ENCODE assay signal across 10 cellular contexts in the genomic region with DNA sequence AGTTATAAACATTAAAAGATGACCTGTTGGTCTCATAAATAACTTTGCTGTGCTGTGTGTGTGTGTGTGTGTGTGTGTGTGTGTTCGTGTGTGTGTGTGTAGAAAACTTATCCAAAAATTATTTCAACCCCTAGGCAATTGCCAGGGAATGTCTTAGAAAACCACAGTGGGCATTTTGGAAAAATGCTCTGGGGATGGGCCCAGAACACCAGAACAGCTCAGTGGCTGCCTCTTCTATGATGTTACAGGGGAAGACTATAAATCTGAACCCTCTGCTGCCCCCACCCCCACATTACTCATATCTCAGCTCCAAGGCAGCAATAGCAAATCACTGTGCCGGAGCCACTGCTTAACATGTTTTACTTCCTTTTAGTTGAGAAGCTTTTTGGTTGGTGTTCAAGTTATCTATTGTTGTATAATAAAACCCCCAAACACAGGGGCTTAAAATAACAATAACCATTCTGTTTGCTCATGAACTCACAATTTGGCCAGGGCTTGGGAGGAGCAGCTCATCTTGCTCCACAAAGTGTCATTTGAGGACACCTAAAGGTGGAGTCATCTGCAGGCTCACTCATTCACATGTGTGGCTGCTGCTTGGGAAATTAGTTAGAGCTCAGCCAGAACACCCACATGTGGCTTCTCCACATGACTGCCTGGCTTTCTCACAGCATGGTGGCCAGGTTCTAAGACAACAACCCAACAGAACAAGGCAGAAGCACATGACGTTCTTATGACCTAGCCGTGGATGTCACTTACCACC. TPM values are rescaled to one million over a fixed set of nuclear protein-coding genes. Genes with fewer than 3 reads are reported as not detected.
DNase-seq lines count a peak whose midpoint lies in the region; ATAC-seq and TF ChIP-seq lines count a peak whose summit lies in the region.
"Had no signal": no experiment of that assay in that cellular context is flagged by ENCODE, and none has a peak within 500 bp of the region (broad histone marks: within the 10 kb centered on the region; RNA-seq: fewer than 3 reads in every experiment).

No MANE protein-coding gene starts in this region.

- peaks cover 31% of the 10 kb centered on the region for H3K4me1 ChIP-seq in IMR-90 (ENCODE audit: control insufficient read depth, insufficient read depth, low read length)
- H3K4me1 ChIP-seq in esophagus muscularis mucosa = peaks cover 0 to 4% (median 0%) of the 10 kb centered on the region in 4 donors
- peaks cover 14% of the 10 kb centered on the region for H3K4me1 ChIP-seq in suprapubic skin
- H3K4me1 ChIP-seq in right lobe of liver = no peaks in the 10 kb centered on the region

- H2AK5ac ChIP-seq in IMR-90 (ENCODE audit: low read depth, low read length) = peak overlapping the region; percentile 96

- POLR2A ChIA-PET in activated CD4-positive, alpha-beta memory T cell treated with anti-CD3 and anti-CD28 coated beads for 36 hours (lab: Charles Lee) = no interaction called here
- POLR2A ChIA-PET in activated CD4-positive, alpha-beta memory T cell treated with anti-CD3 and anti-CD28 coated beads, Interleukin-2, amount 10 ng/mL, durations not matched to agents 7 days and 5 days (lab: Charles Lee) = no interaction called here
- POLR2A ChIA-PET in IMR-90 (lab: Charles Lee; ENCODE audit: unreplicated experiment) = interaction anchor here (0.8 to 0.9 kb wide), 2 partner anchors 44 to 53 kb away, joined by 3 to 4 read pairs; no protein-coding TSS in a partner anchor

- peak overlapping the region; percentile 96 for H2BK5ac ChIP-seq in IMR-90 (ENCODE audit: low read depth, low read length, poor library complexity, severe bottlenecking)

- H3K9me3 Mint-ChIP-seq in activated CD4-positive, alpha-beta memory T cell treated with anti-CD3 and anti-CD28 coated beads for 36 hours = no peaks in the 10 kb centered on the region
- H3K9me3 Mint-ChIP-seq in activated CD4-positive, alpha-beta memory T cell treated with anti-CD3 and anti-CD28 coated beads, Interleukin-2, amount 10 ng/mL, durations not matched to agents 7 days and 5 days = no peaks in the 10 kb centered on the region
- H3K9me3 Mint-ChIP-seq: CD8-positive, alpha-beta T cell had no signal

- H3K4me3 Mint-ChIP-seq in activated CD4-positive, alpha-beta memory T cell treated with anti-CD3 and anti-CD28 coated beads for 36 hours = no peak overlapping the region
- H3K4me3 Mint-ChIP-seq in activated CD4-positive, alpha-beta memory T cell treated with anti-CD3 and anti-CD28 coated beads, Interleukin-2, amount 10 ng/mL, durations not matched to agents 7 days and 5 days = no peak overlapping the region
- H3K4me3 Mint-ChIP-seq: CD8-positive, alpha-beta T cell had no signal

- H2AFZ ChIP-seq in IMR-90 (replicated peaks; ENCODE audit: low read length, poor library complexity) = peak overlapping the region; percentile 56

- H2BK20ac ChIP-seq in IMR-90 (ENCODE audit: low read depth, low read length) = peak overlapping the region; percentile 100

- no peak for TF ChIP-seq EP300 in esophagus muscularis mucosa (IDR thresholded peaks at IDR 0.05)
- TF ChIP-seq EP300 in suprapubic skin (IDR thresholded peaks at IDR 0.05) = no peak

- CTCF ChIA-PET in activated CD4-positive, alpha-beta memory T cell treated with anti-CD3 and anti-CD28 coated beads for 36 hours (lab: Charles Lee) = interaction anchor here (0.8 kb wide), 1 partner anchor 57 kb away, joined by 6 read pairs; no protein-coding TSS in a partner anchor
- CTCF ChIA-PET in activated CD4-positive, alpha-beta memory T cell treated with anti-CD3 and anti-CD28 coated beads, Interleukin-2, amount 10 ng/mL, durations not matched to agents 7 days and 5 days (lab: Charles Lee) = no interaction called here
- CTCF ChIA-PET in IMR-90 (lab: Yijun Ruan, JAX) = interaction anchor here (1.1 kb wide), 2 partner anchors 59 to 122 kb away, joined by 3 read pairs; no protein-coding TSS in a partner anchor

- H3K27me3 ChIP-seq in IMR-90 (ENCODE audit: control insufficient read depth, insufficient read depth, low read length) = no peaks in the 10 kb centered on the region
- no peaks in the 10 kb centered on the region for H3K27me3 ChIP-seq in esophagus muscularis mucosa
- H3K27me3 ChIP-seq in suprapubic skin = no peaks in the 10 kb centered on the region
- no peaks in the 10 kb centered on the region for H3K27me3 ChIP-seq in right lobe of liver

- H4K5ac ChIP-seq in IMR-90 (ENCODE audit: low read depth, low read length) = peak overlapping the region; percentile 83

- no peak overlapping the region for H3K27ac Mint-ChIP-seq in activated CD4-positive, alpha-beta memory T cell treated with anti-CD3 and anti-CD28 coated beads for 36 hours
- H3K27ac Mint-ChIP-seq in activated CD4-positive, alpha-beta memory T cell treated with anti-CD3 and anti-CD28 coated beads, Interleukin-2, amount 10 ng/mL, durations not matched to agents 7 days and 5 days = no peak overlapping the region
- H3K27ac Mint-ChIP-seq: CD8-positive, alpha-beta T cell had no signal

- peak overlapping the region; percentile 100 for H2BK120ac ChIP-seq in IMR-90 (ENCODE audit: low read depth, low read length)

- H3K9me3 ChIP-seq in IMR-90 (ENCODE audit: control insufficient read depth, insufficient read depth, low read length) (no peaks in the 10 kb centered on the region), esophagus muscularis mucosa (no peaks in the 10 kb centered on the region), suprapubic skin (no peaks in the 10 kb centered on the region), right lobe of liver (no peaks in the 10 kb centered on the region)

- H3K56ac ChIP-seq in IMR-90 (ENCODE audit: extremely low read depth, insufficient read depth, low read length) = peak overlapping the region; percentile 68; the same call in 1 of the 2 replicates

- peak overlapping the region; percentile 99 for H3K23ac ChIP-seq in IMR-90 (ENCODE audit: low read depth, low read length)

- peak overlapping the region; percentile 92 for H2BK15ac ChIP-seq in IMR-90 (ENCODE audit: low read depth, low read length)

- TF ChIP-seq CTCF in IMR-90 (conservative IDR thresholded peaks at IDR 0.05; ENCODE audit: low read depth, low read length) (no peak), esophagus muscularis mucosa (IDR thresholded peaks at IDR 0.05) (no peak), suprapubic skin (IDR thresholded peaks at IDR 0.05) (no peak), right lobe of liver (IDR thresholded peaks at IDR 0.05) (no peak)

- H3K27ac ChIP-seq in IMR-90 (ENCODE audit: insufficient read depth, low read length) = peak overlapping the region; percentile 73
- no peak overlapping the region for H3K27ac ChIP-seq in esophagus muscularis mucosa (replicated peaks in 1 of 4)
- H3K27ac ChIP-seq in suprapubic skin = peak overlapping the region; percentile 48
- H3K27ac ChIP-seq in right lobe of liver = no peak overlapping the region

- H4K8ac ChIP-seq in IMR-90 (ENCODE audit: low read depth in 2 of 2, low read length in 2 of 2) = peak overlapping the region; percentile 30 to 97

- no peaks in the 10 kb centered on the region for H3K4me1 Mint-ChIP-seq in activated CD4-positive, alpha-beta memory T cell treated with anti-CD3 and anti-CD28 coated beads for 36 hours (ENCODE audit: low read depth)
- no peaks in the 10 kb centered on the region for H3K4me1 Mint-ChIP-seq in activated CD4-positive, alpha-beta memory T cell treated with anti-CD3 and anti-CD28 coated beads, Interleukin-2, amount 10 ng/mL, durations not matched to agents 7 days and 5 days

- peak; percentile 30 for DNase-seq in activated CD4-positive, alpha-beta memory T cell treated with anti-CD3 and anti-CD28 coated beads for 36 hours
- no peak for DNase-seq in activated CD4-positive, alpha-beta memory T cell treated with anti-CD3 and anti-CD28 coated beads, Interleukin-2, amount 10 ng/mL, durations not matched to agents 7 days and 5 days
- DNase-seq in IMR-90 (peak; percentile 95), esophagus muscularis mucosa (ENCODE audit: extremely low spot score) (peak; percentile 89), suprapubic skin (ENCODE audit: low spot score in 2 of 2) (no peak), OCI-M1 (lab: John Stamatoyannopoulos, UW) (no peak), Ammon's horn (ENCODE audit: low spot score) (no peak), right lobe of liver (no peak)
- DNase-seq: CD8-positive, alpha-beta T cell had no signal

- H3K9ac ChIP-seq in IMR-90 (ENCODE audit: low read depth, low read length) = peak overlapping the region; percentile 15; the same call in 1 of the 2 replicates

- no peak for TF ChIP-seq RAD21 in IMR-90 (IDR thresholded peaks at IDR 0.05; ENCODE audit: low read length)

- peak overlapping the region; percentile 100 for H3K4ac ChIP-seq in IMR-90 (ENCODE audit: low read depth, low read length)

- peaks cover 0 to 9% of the 10 kb centered on the region in 2 experiments; a peak in 1 of 4 replicates for H3K79me1 ChIP-seq in IMR-90 (ENCODE audit: low read depth in 1 of 2, low read length in 2 of 2)

- in situ Hi-C loops in IMR-90 (cut with MboI; ENCODE audit: low sequenced_read_pairs) = no loop called here

- WGBS in IMR-90 (ENCODE audit: extremely low coverage in 2 of 2, insufficient read length in 1 of 2), 2 experiments = no CpG with 5 or more reads among the region's 4 CpGs
- 73% methylated on average over 4 of the region's 4 CpGs for WGBS in esophagus muscularis mucosa
- WGBS in suprapubic skin = 50% methylated on average over 4 of the region's 4 CpGs
- 65% methylated on average over 3 of the region's 4 CpGs for WGBS in right lobe of liver (ENCODE audit: insufficient coverage, low coverage, low lambda C conversion rate, missing lambda C conversion rate)

- peak overlapping the region; percentile 35 for H3K4me2 ChIP-seq in IMR-90 (ENCODE audit: low read depth, low read length)

- peaks cover 16% of the 10 kb centered on the region for H3K9me1 ChIP-seq in IMR-90 (ENCODE audit: insufficient read depth, low read length)

- intact Hi-C loops in activated CD4-positive, alpha-beta memory T cell treated with anti-CD3 and anti-CD28 coated beads for 36 hours (cut with micrococcal nuclease) = no loop called here
- intact Hi-C loops in IMR-90 (cut with micrococcal nuclease) (no loop called here), esophagus muscularis mucosa (cut with DNase I) (no loop called here), right lobe of liver (cut with DNase I) (no loop called here)

- ATAC-seq in IMR-90 (ENCODE audit: low read depth) (peak; percentile 78), right lobe of liver (no peak)
- ATAC-seq: CD8-positive, alpha-beta T cell had no signal

- no TSS peak for BruUV-seq in IMR-90 (replicated peaks; lab: Mats Ljungman, UMichigan)

- H3K4me3 ChIP-seq in IMR-90 (ENCODE audit: insufficient read depth, low read depth, low read length) = no peak overlapping the region
- no peak overlapping the region for H3K4me3 ChIP-seq in esophagus muscularis mucosa
- no peak overlapping the region for H3K4me3 ChIP-seq in suprapubic skin
- H3K4me3 ChIP-seq in right lobe of liver = no peak overlapping the region

- no peaks in the 10 kb centered on the region for H4K20me1 ChIP-seq in IMR-90 (ENCODE audit: insufficient read depth, low read length)

- TF ChIP-seq POLR2A in IMR-90 (IDR thresholded peaks at IDR 0.05; ENCODE audit: low read depth, low read length) (no peak), esophagus muscularis mucosa (IDR thresholded peaks at IDR 0.05; ENCODE audit: low read depth) (no peak), suprapubic skin (IDR thresholded peaks at IDR 0.05) (no peak), right lobe of liver (IDR thresholded peaks at IDR 0.05) (no peak)

- no peaks in the 10 kb centered on the region for H3K36me3 ChIP-seq in IMR-90 (ENCODE audit: control insufficient read depth, insufficient read depth, low read length)
- no peaks in the 10 kb centered on the region for H3K36me3 ChIP-seq in esophagus muscularis mucosa
- no peaks in the 10 kb centered on the region for H3K36me3 ChIP-seq in suprapubic skin
- H3K36me3 ChIP-seq in right lobe of liver = no peaks in the 10 kb centered on the region

- dilution Hi-C loops in IMR-90 (cut with HindIII; ENCODE audit: low sequenced_read_pairs, unreplicated experiment) = no loop called here

- peaks cover 10% of the 10 kb centered on the region for H3K27me3 Mint-ChIP-seq in activated CD4-positive, alpha-beta memory T cell treated with anti-CD3 and anti-CD28 coated beads for 36 hours
- H3K27me3 Mint-ChIP-seq in activated CD4-positive, alpha-beta memory T cell treated with anti-CD3 and anti-CD28 coated beads, Interleukin-2, amount 10 ng/mL, durations not matched to agents 7 days and 5 days = peaks cover 11% of the 10 kb centered on the region

- H3K36me3 Mint-ChIP-seq in activated CD4-positive, alpha-beta memory T cell treated with anti-CD3 and anti-CD28 coated beads for 36 hours = no peaks in the 10 kb centered on the region
- H3K36me3 Mint-ChIP-seq in activated CD4-positive, alpha-beta memory T cell treated with anti-CD3 and anti-CD28 coated beads, Interleukin-2, amount 10 ng/mL, durations not matched to agents 7 days and 5 days (ENCODE audit: low read depth) = no peaks in the 10 kb centered on the region
- H3K36me3 Mint-ChIP-seq: CD8-positive, alpha-beta T cell had no signal

- peak overlapping the region; percentile 100 for H3K14ac ChIP-seq in IMR-90 (replicated peaks; ENCODE audit: low read depth, low read length)

- H4K91ac ChIP-seq in IMR-90 (ENCODE audit: insufficient read depth, low read depth, low read length) = peak overlapping the region; percentile 99

- H3K18ac ChIP-seq in IMR-90 (ENCODE audit: low read depth, low read length) = peak overlapping the region; percentile 93

- peak overlapping the region; percentile 87 for H2AK9ac ChIP-seq in IMR-90 (replicated peaks; ENCODE audit: low read depth, low read length, poor library complexity)

RNA-seq across cellular contexts. Expression of gene ACTBL2, which starts 40.4 kb away (rescaled TPM):
- total RNA-seq in activated CD4-positive, alpha-beta memory T cell treated with anti-CD3 and anti-CD28 coated beads for 36 hours = not detected
- total RNA-seq in activated CD4-positive, alpha-beta memory T cell treated with anti-CD3 and anti-CD28 coated beads, Interleukin-2, amount 10 ng/mL, durations not matched to agents 7 days and 5 days = not detected
- total RNA-seq in IMR-90 (2012; rRNA removed) (1.6 and 1.7 TPM in 2 replicates), esophagus muscularis mucosa (not detected), suprapubic skin (1 to 10 TPM in 3 of 4 donors, not detected in 1; 1.0 to 4.8 (median 1.6) TPM), right lobe of liver (not detected)
- 0.29 and 0.52 TPM in 2 replicates for polyA plus RNA-seq in IMR-90 (2012; rRNA removed)
- polyA plus RNA-seq in IMR-90 (2012; cell fraction: cytosol; rRNA removed) = 0.33 and 0.35 TPM in 2 replicates
- 0.61 and 1.3 TPM in 2 replicates for polyA plus RNA-seq in IMR-90 (2012; cell fraction: nucleus; rRNA removed; ENCODE audit: low replicate concordance)
- total RNA-seq: CD8-positive, alpha-beta T cell; skeletal muscle tissue had no signal

Comparison
In these comparisons a context has a peak if more than half of its experiments do, and no peak if none do; other contexts are left out.
1. DNase-seq: peak in activated CD4-positive, alpha-beta memory T cell treated with anti-CD3 and anti-CD28 coated beads for 36 hours (single experiment), IMR-90 (single experiment) and esophagus muscularis mucosa (single experiment); none in activated CD4-positive, alpha-beta memory T cell treated with anti-CD3 and anti-CD28 coated beads, Interleukin-2, amount 10 ng/mL, durations not matched to agents 7 days and 5 days (single experiment), suprapubic skin (0 of 2), OCI-M1 (single experiment), Ammon's horn (single experiment) and right lobe of liver (0 of 3).
2. H3K27ac ChIP-seq: peak in IMR-90 (single experiment) and suprapubic skin (single experiment); none in esophagus muscularis mucosa (0 of 4) and right lobe of liver (0 of 3).